22 cellular contexts compared by ENCODE assay signal in the genomic region with DNA sequence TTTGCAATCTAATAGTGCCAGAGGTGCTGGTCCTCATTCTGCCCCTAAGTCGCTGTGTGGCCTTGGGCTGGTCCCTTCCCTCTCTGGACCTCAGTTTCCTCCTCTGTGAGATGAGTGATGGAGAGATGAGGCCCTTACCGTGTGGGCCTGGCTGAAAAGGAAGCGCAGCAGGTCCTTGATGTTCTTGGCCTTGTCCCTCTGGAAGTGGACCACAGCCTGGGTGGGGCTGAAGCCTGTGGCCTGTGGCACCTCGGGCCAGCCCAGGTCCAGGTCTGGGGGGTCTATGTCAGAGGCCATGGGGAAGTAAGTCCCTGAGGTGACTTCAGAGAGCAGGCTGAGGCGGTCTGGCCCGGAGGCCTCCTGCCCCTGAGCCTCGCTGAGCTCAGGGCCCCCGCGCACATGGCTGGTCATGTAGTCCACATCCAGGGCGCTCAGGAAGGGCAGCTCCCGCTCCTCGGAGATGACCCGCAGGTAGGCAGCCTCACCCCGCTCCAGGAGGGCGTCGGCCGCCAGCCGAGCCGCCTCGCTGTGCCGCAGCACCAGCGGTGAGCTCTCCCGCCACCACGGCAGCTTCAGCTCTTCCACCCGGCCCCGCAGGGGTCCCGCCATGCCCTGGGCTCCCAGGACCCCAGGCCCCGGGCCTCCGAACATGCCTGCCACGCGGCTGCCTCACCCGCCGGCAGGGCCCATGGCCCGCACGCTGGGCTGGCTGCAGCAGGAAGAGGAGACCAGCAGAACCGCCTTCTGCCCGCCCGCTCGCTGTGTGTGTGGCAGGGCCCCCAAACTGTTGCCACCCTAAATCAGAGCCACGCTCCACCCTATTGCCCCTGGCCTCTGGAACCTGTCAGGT. TPM values are rescaled to one million over a fixed set of nuclear protein-coding genes. Genes with fewer than 3 reads are reported as not detected.
DNase-seq lines count a peak whose midpoint lies in the region; ATAC-seq, FAIRE-seq and TF ChIP-seq lines count a peak whose summit lies in the region.
"Had no signal": no experiment of that assay in that cellular context is flagged by ENCODE, and none has a peak within 500 bp of the region (broad histone marks: within the 10 kb centered on the region; RNA-seq: fewer than 3 reads in every experiment).

A gene (minus strand): TSS at position 772 of the 850 bp plus-strand sequence. CDS start 121 bp downstream, at position 651.

- no peaks in the 10 kb centered on the region for H4K20me1 ChIP-seq in GM23338 (replicated peaks; ENCODE audit: insufficient read depth)
- no peaks in the 10 kb centered on the region for H4K20me1 ChIP-seq in astrocyte (ENCODE audit: insufficient read depth, low read length)
- H4K20me1 ChIP-seq in keratinocyte (ENCODE audit: control insufficient read depth, extremely low read depth, insufficient read depth, low read length): no peaks in the 10 kb centered on the region

- peak within 1 kb of the TSS; percentile 76; the same call in 1 of the 2 replicates for H2AFZ ChIP-seq in GM23338
- H2AFZ ChIP-seq in astrocyte (ENCODE audit: low read depth, low read length): peak within 1 kb of the TSS; percentile 10
- peak within 1 kb of the TSS; percentile 91 for H2AFZ ChIP-seq in keratinocyte (ENCODE audit: control insufficient read depth, low read length)

- H3K4me2 ChIP-seq in GM23338: no peak within 1 kb of the TSS
- no peak within 1 kb of the TSS for H3K4me2 ChIP-seq in astrocyte (ENCODE audit: low read length)
- peak within 1 kb of the TSS; percentile 63 for H3K4me2 ChIP-seq in keratinocyte (ENCODE audit: control insufficient read depth, extremely low read depth, insufficient read depth, low read depth, low read length)

- H3K36me3 ChIP-seq in GM23338 (ENCODE audit: insufficient read depth): no peaks in the 10 kb centered on the region
- no peaks in the 10 kb centered on the region for H3K36me3 ChIP-seq in astrocyte (ENCODE audit: insufficient read depth, low read length)
- H3K36me3 ChIP-seq in keratinocyte (ENCODE audit: control insufficient read depth in 2 of 2, extremely low read depth in 1 of 2, insufficient read depth in 2 of 2, low read length in 2 of 2): no peaks in the 10 kb centered on the region
- H3K36me3 ChIP-seq: BE2C had no signal

- H3F3A ChIP-seq in GM23338 (replicated peaks; ENCODE audit: low read depth): no peaks in the 10 kb centered on the region

- H3K9me2 ChIP-seq in GM23338 (ENCODE audit: insufficient read depth): no peaks in the 10 kb centered on the region

- H3K4me3 ChIP-seq in GM23338 (no peak within 1 kb of the TSS), astrocyte (ENCODE audit: insufficient read depth, low read depth, low read length) (no peak within 1 kb of the TSS), keratinocyte (ENCODE audit: control insufficient read depth in 2 of 3, extremely low read depth in 1 of 3, insufficient read depth in 2 of 3, low read depth in 1 of 3, low read length in 3 of 3) (peak within 1 kb of the TSS in 2 of 3 experiments; percentile 12 to 28), skin epidermis (peak within 1 kb of the TSS; percentile 26 to 47 (median 32))

- no peaks in the 10 kb centered on the region for H3K4me1 ChIP-seq in GM23338 (ENCODE audit: insufficient read depth)
- peaks cover under 1% of the 10 kb centered on the region for H3K4me1 ChIP-seq in astrocyte (ENCODE audit: insufficient read depth, low read length)
- H3K4me1 ChIP-seq in keratinocyte (ENCODE audit: control insufficient read depth, extremely low read depth, insufficient read depth, low read length): peaks cover 27% of the 10 kb centered on the region

- H3K4me3 Mint-ChIP-seq in GM23338 (no peak within 1 kb of the TSS), astrocyte (ENCODE audit: unreplicated experiment) (no peak within 1 kb of the TSS)

- no peaks in the 10 kb centered on the region for H3K27me3 ChIP-seq in GM23338 (ENCODE audit: insufficient read depth)
- no peaks in the 10 kb centered on the region for H3K27me3 ChIP-seq in astrocyte (ENCODE audit: insufficient read depth, low read length)
- H3K27me3 ChIP-seq in keratinocyte (ENCODE audit: control insufficient read depth, extremely low read depth, insufficient read depth, low read length): no peaks in the 10 kb centered on the region
- H3K27me3 ChIP-seq: BE2C had no signal

- no peaks in the 10 kb centered on the region for H3K9me1 ChIP-seq in keratinocyte (ENCODE audit: control insufficient read depth, extremely low read depth, insufficient read depth, low read length)

- peak; percentile 26 for ATAC-seq in GM23338
- ATAC-seq in HG02798 (IDR thresholded peaks at IDR 0.05; ENCODE audit: poor library complexity, unreplicated experiment): no peak
- ATAC-seq: PC-3 had no signal

- DNase-seq in GM23338 (ENCODE audit: low spot score) (no peak), astrocyte (ENCODE audit: low read depth) (no peak), keratinocyte (ENCODE audit: low read depth, low spot score) (no peak), KBM-7 (no peak), SKM-1 treated with dmso at 0.1 percent for 144 hours (lab: John Stamatoyannopoulos, UW; ENCODE audit: unreplicated experiment) (no peak)
- DNase-seq: BE2C; CD4-positive, CD25-positive, alpha-beta regulatory T cell; COR-L47; DMS 273 treated with DMSO at 0.1 percent for 48 hours; HCEC 1CT; KG1; NCI-H1436; NCI-H1930; NCI-H226; NCI-H524 treated with DMSO at 0.1 percent for 48 hours; PC-3; SIG-M5 had no signal

- in situ Hi-C loops in KBM-7 (cut with MboI; ENCODE audit: low pct_unique_long_range_greater_than_20kb, low sequenced_read_pairs): no loop called here

- H3K9me3 Mint-ChIP-seq in GM23338: no peaks in the 10 kb centered on the region
- H3K9me3 Mint-ChIP-seq in astrocyte (ENCODE audit: unreplicated experiment): no peaks in the 10 kb centered on the region
- H3K9me3 Mint-ChIP-seq: CD4-positive, CD25-positive, alpha-beta regulatory T cell had no signal

- FAIRE-seq in astrocyte (lab: Jason Lieb, UNC): no peak
- no peak for FAIRE-seq in keratinocyte (lab: Jason Lieb, UNC)
- FAIRE-seq: A204.1, G401.6 had no signal

- H3K27ac ChIP-seq in GM23338 (ENCODE audit: low read depth) (no peak within 1 kb of the TSS), astrocyte (ENCODE audit: low read depth, low read length) (no peak within 1 kb of the TSS), keratinocyte (ENCODE audit: control insufficient read depth, insufficient read depth, low read length) (peak within 1 kb of the TSS; percentile 34), skin epidermis (peak within 1 kb of the TSS in 20 of 21 experiments; percentile 13 to 90 (median 80))
- H3K27ac ChIP-seq: RWPE1 had no signal

- H3K27me3 Mint-ChIP-seq in GM23338 (ENCODE audit: insufficient read depth, low read depth, poor library complexity): peaks cover 16% of the 10 kb centered on the region
- peaks cover 19% of the 10 kb centered on the region for H3K27me3 Mint-ChIP-seq in astrocyte (ENCODE audit: low read depth, unreplicated experiment)

- H3K79me2 ChIP-seq in GM23338 (replicated peaks; ENCODE audit: insufficient read depth) (no peaks in the 10 kb centered on the region), astrocyte (ENCODE audit: insufficient read depth, low read length) (no peaks in the 10 kb centered on the region), keratinocyte (ENCODE audit: control insufficient read depth, insufficient read depth, low read length) (peaks cover 2% of the 10 kb centered on the region)

- H3K36me3 Mint-ChIP-seq in GM23338 (ENCODE audit: low read depth): no peaks in the 10 kb centered on the region
- no peaks in the 10 kb centered on the region for H3K36me3 Mint-ChIP-seq in astrocyte (ENCODE audit: low read depth, unreplicated experiment)
- H3K36me3 Mint-ChIP-seq: CD4-positive, CD25-positive, alpha-beta regulatory T cell had no signal

- H3K9ac ChIP-seq in astrocyte (ENCODE audit: low read length) (no peak within 1 kb of the TSS), keratinocyte (ENCODE audit: control insufficient read depth, extremely low read depth, insufficient read depth, low read length) (peak within 1 kb of the TSS; percentile 69)

- dilution Hi-C loops in keratinocyte (cut with MboI; ENCODE audit: extremely low pct_ligation_motif_present, low sequenced_read_pairs): no loop called here

- no peaks in the 10 kb centered on the region for H3K9me3 ChIP-seq in astrocyte (ENCODE audit: insufficient read depth, low read depth, low read length)
- H3K9me3 ChIP-seq in keratinocyte (ENCODE audit: control insufficient read depth, low read depth, low read length): no peaks in the 10 kb centered on the region
- H3K9me3 ChIP-seq: BE2C had no signal

- H3K4me1 Mint-ChIP-seq in GM23338 (no peaks in the 10 kb centered on the region; the same call in 1 of the 3 replicates), astrocyte (ENCODE audit: low read depth, unreplicated experiment) (no peaks in the 10 kb centered on the region)
- H3K4me1 Mint-ChIP-seq: CD4-positive, CD25-positive, alpha-beta regulatory T cell had no signal

- H3K27ac Mint-ChIP-seq in GM23338 (peak within 1 kb of the TSS; percentile 48; the same call in 1 of the 2 replicates), astrocyte (ENCODE audit: unreplicated experiment) (peak within 1 kb of the TSS; percentile 47)
- H3K27ac Mint-ChIP-seq: CD4-positive, CD25-positive, alpha-beta regulatory T cell had no signal

- TF ChIP-seq CTCF in GM23338 (conservative IDR thresholded peaks at IDR 0.05; ENCODE audit: low read depth in 2 of 2) (no peak), astrocyte (IDR thresholded peaks at IDR 0.05; ENCODE audit: insufficient read depth, low read depth, low read length) (no peak), keratinocyte (optimal IDR thresholded peaks at IDR 0.05 in 1 of 3, IDR thresholded peaks at IDR 0.05 in 1 of 3, conservative IDR thresholded peaks at IDR 0.05 in 1 of 3; ENCODE audit: extremely low read depth in 1 of 3, insufficient read depth in 2 of 3, low read length in 3 of 3) (no peak)

RNA-seq across cellular contexts. Expression of the gene that starts here (rescaled TPM):
- total RNA-seq in GM23338 (2014; rRNA removed; shearing (Covaris generic)): 0.10 TPM in 1 of 2 replicates, not detected in the other
- polyA plus RNA-seq in GM23338 (2016; fragmentation: Nextera tagmentation; extraction: Ambion mirVana) (not detected in 2 replicates), keratinocyte (12.4 to 23.0 TPM (median 12.6 TPM) in 3 replicates)
- not detected in 2 replicates for total RNA-seq in astrocyte
- polyA plus RNA-seq in keratinocyte (2011; ENCODE audit: low read depth): 13.8 TPM
- polyA plus RNA-seq in keratinocyte (2011; cell fraction: cytosol; rRNA removed): 16.3 and 27.7 TPM in 2 replicates
- 27.1 and 29.7 TPM in 2 replicates for polyA plus RNA-seq in keratinocyte (2011; cell fraction: nucleus; rRNA removed)
- 18.4 and 33.5 TPM in 2 replicates for polyA plus RNA-seq in keratinocyte (2012; ENCODE audit: low replicate concordance)
- 12.4 to 19.8 TPM (median 19.5 TPM) in 3 replicates for polyA minus RNA-seq in keratinocyte
- 31.1 TPM for polyA minus RNA-seq in keratinocyte (2011; cell fraction: cytosol; rRNA and poly(A)+ RNA removed)
- 17.6 and 20.9 TPM in 2 replicates for polyA minus RNA-seq in keratinocyte (2011; cell fraction: nucleus; rRNA and poly(A)+ RNA removed)
- total RNA-seq: CD4-positive, CD25-positive, alpha-beta regulatory T cell; PC-3 had no signal
- polyA plus RNA-seq: CD4-positive, CD25-positive, alpha-beta regulatory T cell had no signal

Comparison
In these comparisons a context has a peak if more than half of its experiments do, and no peak if none do; other contexts are left out.
1. RNA of the gene that starts here (polyA plus RNA-seq): 12.4 to 33.5 TPM in keratinocyte; not detected in GM23338; every median in the first group is over 10 times any median in the second.
2. Peak in ATAC-seq in GM23338; RNA of the gene not detected or under 1 TPM.
3. H2AFZ ChIP-seq: peak in every context shown above with its lines; median percentile 91 in keratinocyte; 76 in GM23338; 10 in astrocyte.
4. H3K27ac ChIP-seq: peak in keratinocyte (single experiment) and skin epidermis (20 of 21); none in GM23338 (single experiment) and astrocyte (single experiment).
5. H3K4me3 ChIP-seq: peak in keratinocyte (2 of 3) and skin epidermis (7 of 7); none in GM23338 (single experiment) and astrocyte (single experiment).